ENCODE assay signal across 8 cellular contexts in genomic region chr11:61362542-61362875, GRCh38. TPM values are rescaled to one million over a fixed set of nuclear protein-coding genes. Genes with fewer than 3 reads are reported as not detected.
DNase-seq lines count a peak whose midpoint lies in the region; ATAC-seq, FAIRE-seq and TF ChIP-seq lines count a peak whose summit lies in the region.

No MANE protein-coding gene starts in this region.

- no peaks in the 10 kb centered on the region for H3K9me3 ChIP-seq in BLaER1 treated with 17β-estradiol and CSF1 and Interleukin-3, amounts not matched to agents 10 nM and 100 nM (replicated peaks in 1 of 11)
- no peaks in the 10 kb centered on the region for H3K9me3 ChIP-seq in T-helper 17 cell (ENCODE audit: control insufficient read depth, low read length, poor library complexity, severe bottlenecking)
- no peaks in the 10 kb centered on the region for H3K9me3 ChIP-seq in duodenal mucosa (ENCODE audit: control insufficient read depth in 1 of 2, low read length in 2 of 2)
- no peaks in the 10 kb centered on the region for H3K9me3 ChIP-seq in mononuclear cell (ENCODE audit: low read depth, low read length)
- H3K9me3 ChIP-seq in subcutaneous abdominal adipose tissue (ENCODE audit: control insufficient read depth in 5 of 5, low read length in 5 of 5), result no peaks in the 10 kb centered on the region

- peak overlapping the region; percentile 99 for H3K4me3 Mint-ChIP-seq in HFFc6
- peak overlapping the region; percentile 97 for H3K4me3 Mint-ChIP-seq in T-helper 17 cell

- DNase-seq in HFFc6, result peak; percentile 37
- DNase-seq in T-helper 17 cell, result peak in 1 of 3 donors; percentile 14
- no peak for DNase-seq in NCI-H1694 (lab: John Stamatoyannopoulos, UW)
- no peak for DNase-seq in GM19239 (ENCODE audit: insufficient read length, low spot score)

- H3K36me3 Mint-ChIP-seq in HFFc6 (ENCODE audit: low read depth), result peaks cover 18% of the 10 kb centered on the region
- H3K36me3 Mint-ChIP-seq in T-helper 17 cell (ENCODE audit: low read depth), result no peaks in the 10 kb centered on the region

- H3K27me3 Mint-ChIP-seq in HFFc6 (ENCODE audit: insufficient read depth), result no peaks in the 10 kb centered on the region
- no peaks in the 10 kb centered on the region for H3K27me3 Mint-ChIP-seq in T-helper 17 cell

- peaks cover 50% of the 10 kb centered on the region for H3K4me1 Mint-ChIP-seq in HFFc6 (ENCODE audit: low read depth)
- peaks cover 21% of the 10 kb centered on the region for H3K4me1 Mint-ChIP-seq in T-helper 17 cell

- H3K27ac ChIP-seq in BLaER1 treated with 17β-estradiol and CSF1 and Interleukin-3, amounts not matched to agents 10 nM and 100 nM, result peak overlapping the region; percentile 88 to 99 (median 96)
- H3K27ac ChIP-seq in duodenal mucosa (ENCODE audit: low read depth, low read length), result peak overlapping the region; percentile 97
- peak overlapping the region; percentile 97 for H3K27ac ChIP-seq in subcutaneous abdominal adipose tissue (ENCODE audit: low read depth, low read length)

- ATAC-seq in T-helper 17 cell, result peak; percentile 43

- H3K27ac Mint-ChIP-seq in HFFc6, result peak overlapping the region; percentile 97
- peak overlapping the region; percentile 99 for H3K27ac Mint-ChIP-seq in T-helper 17 cell

- peak overlapping the region; percentile 85 to 98 (median 90) for H3K4me2 ChIP-seq in BLaER1 treated with 17β-estradiol and CSF1 and Interleukin-3, amounts not matched to agents 10 nM and 100 nM

- H3K4me1 ChIP-seq in BLaER1 treated with 17β-estradiol and CSF1 and Interleukin-3, amounts not matched to agents 10 nM and 100 nM, result peaks cover 49 to 54% (median 52%) of the 10 kb centered on the region in 10 experiments
- H3K4me1 ChIP-seq in duodenal mucosa (ENCODE audit: control insufficient read depth in 1 of 2, insufficient read depth in 2 of 2, low read length in 2 of 2), result peaks cover 31 to 36% of the 10 kb centered on the region in 2 donors
- H3K4me1 ChIP-seq in mononuclear cell (ENCODE audit: insufficient read depth, low read length), result peaks cover 56% of the 10 kb centered on the region
- peaks cover 7 to 50% (median 47%) of the 10 kb centered on the region in 5 donors for H3K4me1 ChIP-seq in subcutaneous abdominal adipose tissue (ENCODE audit: control insufficient read depth in 5 of 5, insufficient read depth in 5 of 5, low read length in 5 of 5)

- peak overlapping the region; percentile 67 to 86 (median 78) for H3K4me3 ChIP-seq in BLaER1 treated with 17β-estradiol and CSF1 and Interleukin-3, amounts not matched to agents 10 nM and 100 nM
- H3K4me3 ChIP-seq in duodenal mucosa (ENCODE audit: low read depth in 1 of 2, low read length in 2 of 2), result peak overlapping the region; percentile 80 to 90
- H3K4me3 ChIP-seq in mononuclear cell (ENCODE audit: low read length), result peak overlapping the region; percentile 93
- H3K4me3 ChIP-seq in subcutaneous abdominal adipose tissue (ENCODE audit: low read depth in 1 of 5, low read length in 5 of 5), result peak overlapping the region; percentile 70 to 98 (median 85)

- H3K27me3 ChIP-seq in BLaER1 treated with 17β-estradiol and CSF1 and Interleukin-3, amounts not matched to agents 10 nM and 100 nM, result no peaks in the 10 kb centered on the region
- H3K27me3 ChIP-seq in duodenal mucosa (ENCODE audit: control insufficient read depth in 1 of 2, insufficient read depth in 2 of 2, low read length in 2 of 2), result no peaks in the 10 kb centered on the region
- no peaks in the 10 kb centered on the region for H3K27me3 ChIP-seq in mononuclear cell (ENCODE audit: insufficient read depth, low read length)
- H3K27me3 ChIP-seq in subcutaneous abdominal adipose tissue (ENCODE audit: control insufficient read depth in 5 of 5, insufficient read depth in 4 of 5, low read length in 5 of 5), result no peaks in the 10 kb centered on the region

- peaks cover 38 to 44% (median 42%) of the 10 kb centered on the region in 11 experiments for H3K36me3 ChIP-seq in BLaER1 treated with 17β-estradiol and CSF1 and Interleukin-3, amounts not matched to agents 10 nM and 100 nM
- peaks cover 20 to 28% of the 10 kb centered on the region in 2 donors for H3K36me3 ChIP-seq in duodenal mucosa (ENCODE audit: control insufficient read depth in 1 of 2, insufficient read depth in 2 of 2, low read length in 2 of 2)
- peaks cover 10 to 33% (median 27%) of the 10 kb centered on the region in 5 donors for H3K36me3 ChIP-seq in subcutaneous abdominal adipose tissue (ENCODE audit: control insufficient read depth in 5 of 5, insufficient read depth in 5 of 5, low read length in 5 of 5)

- FAIRE-seq in GM19239 (lab: Jason Lieb, UNC), result no peak

- H4K20me1 ChIP-seq in BLaER1 treated with 17β-estradiol and CSF1 and Interleukin-3, amounts not matched to agents 10 nM and 100 nM, result peaks cover 0 to 12% (median 0%) of the 10 kb centered on the region in 11 experiments; a peak in 2 of 22 replicates

- no peak for TF ChIP-seq CTCF in HFFc6 (IDR thresholded peaks at IDR 0.05)

- H3K9me3 Mint-ChIP-seq in HFFc6, result no peaks in the 10 kb centered on the region; the same call in 1 of the 2 replicates

- peak overlapping the region; percentile 88 to 99 (median 94) for H3K9ac ChIP-seq in BLaER1 treated with 17β-estradiol and CSF1 and Interleukin-3, amounts not matched to agents 10 nM and 100 nM
- H3K9ac ChIP-seq in duodenal mucosa (ENCODE audit: low read depth in 1 of 2, low read length in 2 of 2) (peak overlapping the region; percentile 87 to 98), subcutaneous abdominal adipose tissue (ENCODE audit: low read length in 5 of 5) (peak overlapping the region; percentile 83 to 99 (median 96))

RNA-seq across cellular contexts. Expression of gene TMEM138, which starts 0.3 kb away (rescaled TPM):
- total RNA-seq in HFFc6 (2021; fragmentation: NEBNext Ultra II Directional; extraction: Animal tissue kit (Norgen Biotek cat#: 25700)), result 10 to 100 TPM; 49.0 to 63.1 (median 58.0) TPM
- total RNA-seq in T-helper 17 cell (10 to 100 TPM; 46.1 to 48.9 TPM), mononuclear cell (40.5 TPM)

RNA-seq across cellular contexts. Expression of gene CYB561A3, which starts 0.8 kb away (rescaled TPM):
- 10 to 100 TPM; 38.7 to 52.8 (median 46.7) TPM for total RNA-seq in HFFc6 (2021; fragmentation: NEBNext Ultra II Directional; extraction: Animal tissue kit (Norgen Biotek cat#: 25700))
- total RNA-seq in T-helper 17 cell (10 to 100 TPM; 32.4 to 35.6 TPM), mononuclear cell (46.4 TPM)

RNA-seq across cellular contexts. Expression of gene TKFC, which starts 29.5 kb away (rescaled TPM):
- total RNA-seq in HFFc6 (2021; fragmentation: NEBNext Ultra II Directional; extraction: Animal tissue kit (Norgen Biotek cat#: 25700)), result 10 to 100 TPM; 27.3 to 43.0 (median 31.8) TPM
- 10 to 100 TPM; 39.6 to 41.9 TPM for total RNA-seq in T-helper 17 cell
- 18.5 TPM for total RNA-seq in mononuclear cell

RNA-seq across cellular contexts. Expression of gene DDB1, which starts 29.6 kb away (rescaled TPM):
- 100 to 1,000 TPM; 241 to 285 (median 267) TPM for total RNA-seq in HFFc6 (2021; fragmentation: NEBNext Ultra II Directional; extraction: Animal tissue kit (Norgen Biotek cat#: 25700))
- total RNA-seq in T-helper 17 cell (100 to 1,000 TPM; 147 to 184 TPM), mononuclear cell (89.8 TPM)

RNA-seq across cellular contexts. Expression of gene TMEM216, which starts 29.9 kb away (rescaled TPM):
- 1 to 10 TPM; 5.9 to 9.5 (median 8.3) TPM for total RNA-seq in HFFc6 (2021; fragmentation: NEBNext Ultra II Directional; extraction: Animal tissue kit (Norgen Biotek cat#: 25700))
- total RNA-seq in T-helper 17 cell, result 1 to 10 TPM; 5.1 to 5.9 TPM
- 4.4 TPM for total RNA-seq in mononuclear cell
